In the genomic region with DNA sequence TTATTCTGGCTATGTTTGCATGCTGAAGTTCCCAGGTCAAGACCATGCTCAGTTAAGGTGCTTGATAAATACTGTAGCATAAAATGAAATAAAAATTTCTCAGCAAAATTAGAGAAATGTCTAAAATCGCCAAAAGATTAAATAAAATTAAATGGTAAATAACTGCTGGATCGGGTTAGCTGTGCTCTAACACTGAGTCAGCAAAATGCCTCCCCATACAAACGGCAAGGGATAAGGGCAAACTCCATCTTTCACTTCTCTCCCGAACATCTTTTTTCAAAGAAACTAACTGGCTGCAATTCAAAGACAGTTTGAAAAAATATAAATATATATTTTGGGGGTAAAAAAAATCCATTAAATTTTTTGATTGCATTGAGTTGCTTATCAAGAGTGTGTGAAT, we compare ENCODE assay signal across 26 cellular contexts.
"Had no signal": no experiment of that assay in that cellular context is flagged by ENCODE, and none has a peak within 500 bp of the region (broad histone marks: within the 10 kb centered on the region; RNA-seq: fewer than 3 reads in every experiment).

No MANE protein-coding gene starts in this region.

- H3K4me1 ChIP-seq: left lung, lower lobe of right lung had no signal

- H3K9me3 ChIP-seq: colonic mucosa, esophagus squamous epithelium, gastrocnemius medialis, heart left ventricle, left lung, lower lobe of right lung had no signal

- ATAC-seq: effector memory CD8-positive, alpha-beta T cell; esophagus mucosa; gastrocnemius medialis; heart left ventricle; left colon; left lung; left ventricle myocardium superior; lower lobe of right lung; naive thymus-derived CD4-positive, alpha-beta T cell had no signal

- DNase-seq: colonic mucosa; cortex of kidney; effector CD8-positive, alpha-beta T cell; effector memory CD8-positive, alpha-beta T cell; endodermal cell; erythroblast; esophagus squamous epithelium; foreskin fibroblast; foreskin melanocyte; gastrocnemius medialis; heart left ventricle; hypothalamus; immature natural killer cell; islet precursor cell; kidney; kidney glomerular epithelial cell; left colon; left lung; left ventricle myocardium superior; lower lobe of right lung; mesenchymal stem cell; naive thymus-derived CD4-positive, alpha-beta T cell had no signal

- H3K4me2 ChIP-seq: hepatocyte had no signal

- FAIRE-seq: endometrium, kidney had no signal

- H3K36me3 ChIP-seq: colonic mucosa, esophagus squamous epithelium, gastrocnemius medialis, heart left ventricle, left lung, lower lobe of right lung had no signal

- H3K27ac ChIP-seq: colonic mucosa, epithelial cell of prostate, esophagus squamous epithelium, gastrocnemius medialis, heart left ventricle, hepatocyte, left lung, lower lobe of right lung had no signal

- H3K27me3 ChIP-seq: colonic mucosa, esophagus squamous epithelium, gastrocnemius medialis, heart left ventricle, hepatocyte, left lung had no signal

- H3K79me2 ChIP-seq: hepatocyte had no signal

- H2AFZ ChIP-seq: hepatocyte had no signal

- H3K4me3 ChIP-seq: colonic mucosa, esophagus squamous epithelium, gastrocnemius medialis, heart left ventricle, hepatocyte, left lung, lower lobe of right lung had no signal
